11 cellular contexts compared by ENCODE assay signal in the genomic region with DNA sequence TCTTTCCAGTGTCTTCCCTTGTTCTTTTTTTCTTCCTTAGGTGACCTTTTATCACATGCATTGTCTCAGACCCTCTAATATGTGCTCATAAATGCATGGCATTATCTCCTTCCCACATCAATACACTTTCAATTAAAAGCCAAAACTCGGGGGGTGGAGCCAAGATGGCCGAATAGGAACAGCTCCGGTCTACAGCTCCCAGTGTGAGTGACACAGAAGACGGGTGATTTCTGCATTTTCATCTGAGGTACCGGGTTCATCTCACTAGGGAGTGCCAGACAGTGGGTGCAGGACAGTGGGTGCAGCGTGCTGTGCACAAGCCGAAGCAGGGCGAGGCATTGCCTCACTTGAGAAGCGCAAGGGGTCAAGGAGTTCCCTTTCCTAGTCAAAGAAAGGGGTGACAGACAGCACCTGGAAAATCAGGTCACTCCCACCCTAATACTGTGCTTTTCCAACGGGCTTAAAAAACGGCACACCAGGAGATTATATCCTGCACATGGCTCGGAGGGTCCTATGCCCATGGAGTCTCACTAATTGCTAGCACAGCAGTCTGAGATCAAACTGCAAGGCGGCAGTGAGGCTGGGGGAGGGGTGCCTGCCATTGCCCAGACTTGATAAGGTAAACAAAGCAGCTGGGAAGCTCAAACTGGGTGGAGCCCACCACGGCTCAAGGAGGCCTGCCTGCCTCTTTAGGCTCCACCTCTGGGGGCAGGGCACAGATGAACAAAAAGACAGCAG. TPM values are rescaled to one million over a fixed set of nuclear protein-coding genes. Genes with fewer than 3 reads are reported as not detected.
"Had no signal": no experiment of that assay in that cellular context is flagged by ENCODE, and none has a peak within 500 bp of the region (broad histone marks: within the 10 kb centered on the region; RNA-seq: fewer than 3 reads in every experiment).

No MANE protein-coding gene starts in this region.

RNA-seq across cellular contexts. Expression of gene CYP3A5, which starts 6.2 kb away (rescaled TPM):
- total RNA-seq: left ventricle myocardium inferior, osteocyte, spleen had no signal

RNA-seq across cellular contexts. Expression of gene CYP3A7, which starts 49.0 kb away (rescaled TPM):
- total RNA-seq: kidney epithelial cell, left ventricle myocardium inferior, mesothelial cell of epicardium, mononuclear cell, natural killer cell, occipital lobe, osteocyte, posterior vena cava, psoas muscle, spleen, temporal lobe had no signal
- polyA plus RNA-seq: psoas muscle, spleen had no signal
